In genomic region chr6:30171677-30172471, GRCh38 we compare ENCODE assay signal across 1 cellular context.
TF ChIP-seq lines count a peak whose summit lies in the region.

No MANE protein-coding gene starts in this region.

TF ChIP-seq in GM12878, 131 proteins besides CTCF, POLR2A, EP300 and RAD21:
- TF ChIP-seq SMAD5 (IDR thresholded peaks at IDR 0.05; ENCODE audit: low read depth) (no peak), EED (IDR thresholded peaks at IDR 0.05; ENCODE audit: low read depth) (no peak), USF2 (IDR thresholded peaks at IDR 0.05; ENCODE audit: borderline replicate concordance, low read depth, low read length) (no peak), RFX5 (IDR thresholded peaks at IDR 0.05; ENCODE audit: low read depth, low read length) (no peak), SP1 (IDR thresholded peaks at IDR 0.05; ENCODE audit: low read depth, low read length) (no peak), ZZZ3 (IDR thresholded peaks at IDR 0.05; ENCODE audit: control insufficient read depth, insufficient read length, low read depth) (no peak), ZNF207 (IDR thresholded peaks at IDR 0.05; ENCODE audit: borderline replicate concordance) (no peak), NR2F1 (conservative IDR thresholded peaks at IDR 0.05) (no peak)
- TF ChIP-seq, protein P1, sequence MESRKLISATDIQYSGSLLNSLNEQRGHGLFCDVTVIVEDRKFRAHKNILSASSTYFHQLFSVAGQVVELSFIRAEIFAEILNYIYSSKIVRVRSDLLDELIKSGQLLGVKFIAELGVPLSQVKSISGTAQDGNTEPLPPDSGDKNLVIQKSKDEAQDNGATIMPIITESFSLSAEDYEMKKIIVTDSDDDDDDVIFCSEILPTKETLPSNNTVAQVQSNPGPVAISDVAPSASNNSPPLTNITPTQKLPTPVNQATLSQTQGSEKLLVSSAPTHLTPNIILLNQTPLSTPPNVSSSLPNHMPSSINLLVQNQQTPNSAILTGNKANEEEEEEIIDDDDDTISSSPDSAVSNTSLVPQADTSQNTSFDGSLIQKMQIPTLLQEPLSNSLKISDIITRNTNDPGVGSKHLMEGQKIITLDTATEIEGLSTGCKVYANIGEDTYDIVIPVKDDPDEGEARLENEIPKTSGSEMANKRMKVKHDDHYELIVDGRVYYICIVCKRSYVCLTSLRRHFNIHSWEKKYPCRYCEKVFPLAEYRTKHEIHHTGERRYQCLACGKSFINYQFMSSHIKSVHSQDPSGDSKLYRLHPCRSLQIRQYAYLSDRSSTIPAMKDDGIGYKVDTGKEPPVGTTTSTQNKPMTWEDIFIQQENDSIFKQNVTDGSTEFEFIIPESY (IDR thresholded peaks at IDR 0.05), result no peak
